Comparison of ENCODE assay signal across 8 cellular contexts in the genomic region with DNA sequence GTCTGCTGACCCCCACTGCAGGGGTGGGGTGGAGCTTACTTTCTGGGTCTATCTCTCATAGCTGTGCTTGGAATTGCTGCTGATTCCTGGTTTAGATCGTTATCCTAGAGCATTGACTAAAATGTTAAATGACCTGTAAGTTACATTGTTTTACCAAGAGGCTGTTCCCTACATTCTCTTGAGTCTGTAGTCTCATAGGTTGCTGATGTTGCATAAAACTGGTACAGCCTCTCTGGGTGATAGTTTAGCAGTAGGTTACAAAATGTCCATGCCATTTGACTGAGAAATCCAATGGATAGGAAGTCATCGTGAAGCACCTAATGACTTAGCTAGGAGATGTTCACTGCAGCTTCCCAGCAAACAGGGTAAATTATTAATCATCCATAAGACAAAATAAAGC.
"Had no signal": no experiment of that assay in that cellular context is flagged by ENCODE, and none has a peak within 500 bp of the region (broad histone marks: within the 10 kb centered on the region; RNA-seq: fewer than 3 reads in every experiment).

No MANE protein-coding gene starts in this region.

- H3K9ac ChIP-seq: GM23248 had no signal

- H3K36me3 ChIP-seq: HAP-1 had no signal

- H3K9me3 ChIP-seq: HAP-1 had no signal

- H3K4me1 ChIP-seq: HAP-1 had no signal

- H3K4me3 ChIP-seq: GM23248, HAP-1 had no signal

- ATAC-seq: HCT116 had no signal

- FAIRE-seq: HTR-8/SVneo had no signal

- DNase-seq: GM23248, GOT3, H7, HFFc6, KG1 had no signal

- H3K27ac ChIP-seq: GM23248 had no signal

- H2AFZ ChIP-seq: GM23248 had no signal
